In genomic region chr10:77962350-77963146, GRCh38 we compare ENCODE assay signal across 22 cellular contexts.
"Had no signal": no experiment of that assay in that cellular context is flagged by ENCODE, and none has a peak within 500 bp of the region (broad histone marks: within the 10 kb centered on the region; RNA-seq: fewer than 3 reads in every experiment).

No MANE protein-coding gene starts in this region.

- H3K36me3 Mint-ChIP-seq: activated naive CD4-positive, alpha-beta T cell treated with anti-CD3 and anti-CD28 coated beads, Interleukin-2, amount 50 U/mL, for 24 hours; natural killer cell treated with Interleukin-12 subunit alpha and Interleukin-12 subunit beta and Interleukin-15 and Interleukin-18, amount 100 ng/mL, for 72 hours had no signal

- H3K27ac ChIP-seq: left ventricle myocardium inferior, parathyroid adenoma, right atrium auricular region, suprapubic skin, tibial artery had no signal

- H3K4me3 Mint-ChIP-seq: activated B cell treated with CpG ODN at 0.5 μM for 24 hours; activated CD8-positive, alpha-beta memory T cell treated with anti-CD3 and anti-CD28 coated beads, Interleukin-2, amount 10 ng/mL, durations not matched to agents 7 days and 5 days; activated CD8-positive, alpha-beta T cell treated with anti-CD3 and anti-CD28 coated beads, Interleukin-2, amount 10 ng/mL, durations not matched to agents 7 days and 5 days; activated naive CD4-positive, alpha-beta T cell treated with anti-CD3 and anti-CD28 coated beads, Interleukin-2, amount 50 U/mL, for 24 hours; activated naive CD8-positive, alpha-beta T cell treated with anti-CD3 and anti-CD28 coated beads, Interleukin-2, amount 50 U/mL, for 24 hours; central memory CD8-positive, alpha-beta T cell; dendritic cell treated with granulocyte-macrophage colony-stimulating factor and Interleukin-4, amounts not matched to agents 40 ng/mL and 50 ng/mL, for 4 days; natural killer cell treated with Interleukin-12 subunit alpha and Interleukin-12 subunit beta and Interleukin-15 and Interleukin-18, amount 100 ng/mL, for 72 hours had no signal

- H3K9ac ChIP-seq: parathyroid adenoma had no signal

- H3K27ac Mint-ChIP-seq: activated B cell treated with CpG ODN at 0.5 μM for 24 hours; activated CD8-positive, alpha-beta memory T cell treated with anti-CD3 and anti-CD28 coated beads, Interleukin-2, amount 10 ng/mL, durations not matched to agents 7 days and 5 days; activated CD8-positive, alpha-beta T cell treated with anti-CD3 and anti-CD28 coated beads, Interleukin-2, amount 10 ng/mL, durations not matched to agents 7 days and 5 days; activated naive CD4-positive, alpha-beta T cell treated with anti-CD3 and anti-CD28 coated beads, Interleukin-2, amount 50 U/mL, for 24 hours; activated naive CD8-positive, alpha-beta T cell treated with anti-CD3 and anti-CD28 coated beads, Interleukin-2, amount 50 U/mL, for 24 hours; activated T-helper 2 cell treated with anti-CD3 and anti-CD28 coated beads, Interferon-gamma antibody, Interleukin-2, Interleukin-4, amounts not matched to agents 10 μg/mL and 5 μg/mL and 100 μg/mL, durations not matched to agents 14 hours and 24 hours and 36 hours; dendritic cell treated with granulocyte-macrophage colony-stimulating factor and Interleukin-4, amounts not matched to agents 40 ng/mL and 50 ng/mL, for 4 days; natural killer cell treated with Interleukin-12 subunit alpha and Interleukin-12 subunit beta and Interleukin-15 and Interleukin-18, amount 100 ng/mL, for 72 hours had no signal

- H3K4me3 ChIP-seq: left ventricle myocardium inferior, lung, mucosa of descending colon, right atrium auricular region, suprapubic skin, tibial artery had no signal

- H3K9me3 ChIP-seq: left ventricle myocardium inferior, mucosa of descending colon, right atrium auricular region, suprapubic skin, tibial artery had no signal

- DNase-seq: activated B cell treated with CpG ODN at 0.5 μM for 24 hours; activated CD4-positive, alpha-beta T cell treated with anti-CD3 and anti-CD28 coated beads, Interleukin-2, amount 50 U/mL, for 1 hour; activated CD8-positive, alpha-beta memory T cell treated with anti-CD3 and anti-CD28 coated beads, Interleukin-2, amount 10 ng/mL, durations not matched to agents 7 days and 5 days; activated CD8-positive, alpha-beta T cell treated with anti-CD3 and anti-CD28 coated beads, Interleukin-2, amount 10 ng/mL, durations not matched to agents 7 days and 5 days; activated naive CD8-positive, alpha-beta T cell treated with anti-CD3 and anti-CD28 coated beads, Interleukin-2, amount 50 U/mL, for 24 hours; activated T-cell treated with anti-CD3 and anti-CD28 coated beads, Interleukin-2, amount 50 U/mL, for 48 hours; amygdala; left ventricle myocardium inferior; mucosa of descending colon; occipital lobe; stimulated activated CD4-positive, alpha-beta T cell treated with anti-CD3 and anti-CD28 coated beads, Interleukin-15, amount 100 ng/mL, for 24 hours; stimulated activated naive CD4-positive, alpha-beta T cell; tibial artery had no signal

- H2AFZ ChIP-seq: parathyroid adenoma had no signal

- H3K4me1 Mint-ChIP-seq: activated B cell treated with CpG ODN at 0.5 μM for 24 hours; activated naive CD4-positive, alpha-beta T cell treated with anti-CD3 and anti-CD28 coated beads, Interleukin-2, amount 50 U/mL, for 24 hours; central memory CD8-positive, alpha-beta T cell had no signal

- H3K9me3 Mint-ChIP-seq: activated naive CD4-positive, alpha-beta T cell treated with anti-CD3 and anti-CD28 coated beads, Interleukin-2, amount 50 U/mL, for 24 hours; central memory CD8-positive, alpha-beta T cell; natural killer cell treated with Interleukin-12 subunit alpha and Interleukin-12 subunit beta and Interleukin-15 and Interleukin-18, amount 100 ng/mL, for 72 hours had no signal

- H3K4me1 ChIP-seq: left ventricle myocardium inferior, parathyroid adenoma, right atrium auricular region, tibial artery had no signal

- H3K36me3 ChIP-seq: left ventricle myocardium inferior, right atrium auricular region, suprapubic skin, tibial artery had no signal

- ATAC-seq: activated CD8-positive, alpha-beta memory T cell treated with anti-CD3 and anti-CD28 coated beads, Interleukin-2, amount 10 ng/mL, durations not matched to agents 7 days and 5 days; activated CD8-positive, alpha-beta T cell treated with anti-CD3 and anti-CD28 coated beads, Interleukin-2, amount 10 ng/mL, durations not matched to agents 7 days and 5 days; activated naive CD8-positive, alpha-beta T cell treated with anti-CD3 and anti-CD28 coated beads, Interleukin-2, amount 50 U/mL, for 24 hours; mucosa of descending colon had no signal

- H3K27me3 ChIP-seq: right atrium auricular region, suprapubic skin had no signal

- H3K79me2 ChIP-seq: parathyroid adenoma had no signal
